In the genomic region with DNA sequence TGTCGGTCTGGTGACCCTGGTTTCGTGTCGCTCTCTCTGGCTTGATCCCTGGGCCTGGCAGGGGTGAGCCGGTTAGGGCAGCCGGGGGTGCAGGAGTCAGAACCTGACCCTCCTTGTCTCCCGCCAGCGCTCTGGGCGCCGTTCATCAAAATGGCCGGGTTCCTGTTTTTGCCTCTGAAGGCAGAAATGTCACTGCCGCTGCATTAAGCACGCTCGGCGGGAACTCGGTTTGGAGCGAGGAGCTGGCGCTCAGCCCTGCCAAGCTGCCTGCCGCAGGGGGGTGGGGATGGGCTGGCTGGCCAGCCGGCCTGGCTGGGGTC, we compare ENCODE assay signal across 8 cellular contexts.
A peak's percentile ranks its signal among the peaks of the same experiment; 100 is the strongest.
DNase-seq lines count a peak whose midpoint lies in the region; ATAC-seq and TF ChIP-seq lines count a peak whose summit lies in the region.

No MANE protein-coding gene starts in this region.

- H3K4me1 ChIP-seq in ACC112 (ENCODE audit: control insufficient read depth, insufficient read depth, low read length, unreplicated experiment), result peaks cover 15% of the 10 kb centered on the region
- peaks cover 27% of the 10 kb centered on the region for H3K4me1 ChIP-seq in HUES64 (ENCODE audit: insufficient read depth, low read length)

- H3K36me3 Mint-ChIP-seq in brain, result peaks cover under 1% of the 10 kb centered on the region

- no peak overlapping the region for H2AFZ ChIP-seq in ACC112 (ENCODE audit: low read length, unreplicated experiment)

- H3K4me1 Mint-ChIP-seq in brain, result peaks cover 47% of the 10 kb centered on the region

- no peaks in the 10 kb centered on the region for H3K27me3 ChIP-seq in ACC112 (ENCODE audit: insufficient read depth, low read length)
- H3K27me3 ChIP-seq in HUES64 (ENCODE audit: insufficient read depth, low read length), result peaks cover 6% of the 10 kb centered on the region

- peak overlapping the region; percentile 79 to 86 (median 85) for H3K4me3 Mint-ChIP-seq in brain

- peaks cover 3% of the 10 kb centered on the region for H3K27me3 Mint-ChIP-seq in brain

- no peaks in the 10 kb centered on the region for H3K36me3 ChIP-seq in ACC112 (ENCODE audit: insufficient read depth, low read length)
- H3K36me3 ChIP-seq in HUES64 (ENCODE audit: insufficient read depth, low read length), result no peaks in the 10 kb centered on the region

- no peak for ATAC-seq in GM18907 (IDR thresholded peaks at IDR 0.05; ENCODE audit: unreplicated experiment)

- TF ChIP-seq CTCF in brain (conservative IDR thresholded peaks at IDR 0.05), result no peak

- no peaks in the 10 kb centered on the region for H3K79me2 ChIP-seq in ACC112 (ENCODE audit: control insufficient read depth, insufficient read depth, low read length, unreplicated experiment)

- H3K9me3 ChIP-seq in HUES64 (ENCODE audit: insufficient read depth, low read depth, low read length), result no peaks in the 10 kb centered on the region

- H3K4me3 ChIP-seq in ACC112 (ENCODE audit: low read depth, low read length), result peak overlapping the region; percentile 84
- peak overlapping the region; percentile 51 for H3K4me3 ChIP-seq in HUES64 (ENCODE audit: low read length)

- H3K27ac ChIP-seq in ACC112 (ENCODE audit: low read depth, low read length) (no peak overlapping the region), HUES64 (ENCODE audit: low read depth, low read length) (peak overlapping the region; percentile 95)

- peak; percentile 65 for DNase-seq in midbrain (lab: John Stamatoyannopoulos, UW)
- no peak for DNase-seq in activated gamma-delta T cell (lab: John Stamatoyannopoulos, UW)
- DNase-seq in DMS 273 (lab: John Stamatoyannopoulos, UW; ENCODE audit: unreplicated experiment), result no peak
- DNase-seq in foreskin melanocyte, result no peak

- 4% methylated on average over 19 of the region's 19 CpGs for WGBS in HUES64

- H3K9me3 Mint-ChIP-seq in brain, result peaks cover 0 to 10% (median under 1%) of the 10 kb centered on the region in 5 experiments

- H3K9ac ChIP-seq in HUES64 (ENCODE audit: low read depth, low read length), result peak overlapping the region; percentile 46

- H3K27ac Mint-ChIP-seq in brain, result peak overlapping the region; percentile 94 to 98 (median 97)
